ENCODE assay signal across 14 cellular contexts in genomic region chr2:29053680-29054400, GRCh38. TPM values are rescaled to one million over a fixed set of nuclear protein-coding genes. Genes with fewer than 3 reads are reported as not detected.
DNase-seq lines count a peak whose midpoint lies in the region; ATAC-seq, FAIRE-seq and TF ChIP-seq lines count a peak whose summit lies in the region.
"Had no signal": no experiment of that assay in that cellular context is flagged by ENCODE, and none has a peak within 500 bp of the region (broad histone marks: within the 10 kb centered on the region; RNA-seq: fewer than 3 reads in every experiment).

No MANE protein-coding gene starts in this region.

- H3K4me1 ChIP-seq in GM12878 (ENCODE audit: control insufficient read depth, insufficient read depth, low read length) (no peaks in the 10 kb centered on the region), left lung (no peaks in the 10 kb centered on the region)
- H3K4me1 ChIP-seq: spleen had no signal

- in situ Hi-C loops in Caki2 (cut with HindIII; ENCODE audit: low pct_unique_long_range_greater_than_20kb, low sequenced_read_pairs), result no loop called here
- in situ Hi-C loops in GM12878 (cut with MboI), result no loop called here

- TF ChIP-seq CTCF in GM12878 (IDR thresholded peaks at IDR 0.05 in 2 of 3, conservative IDR thresholded peaks at IDR 0.05 in 1 of 3; ENCODE audit: control insufficient read depth in 2 of 3, extremely low read depth in 1 of 3, insufficient read depth in 1 of 3, low read depth in 3 of 3, low read length in 3 of 3) (peak; percentile 24 to 31 (median 25); a peak in 4 of 6 replicates), left lung (IDR thresholded peaks at IDR 0.05) (no peak)

- H3K9ac ChIP-seq in GM12878 (ENCODE audit: control insufficient read depth, insufficient read depth, low read length), result no peak overlapping the region

- no peak overlapping the region for H3K27ac ChIP-seq in GM12878 (ENCODE audit: control insufficient read depth, insufficient read depth)
- no peak overlapping the region for H3K27ac ChIP-seq in left lung

- BruUV-seq in GM12878 (replicated peaks; lab: Mats Ljungman, UMichigan), result no TSS peak

- H3K79me2 ChIP-seq in GM12878 (ENCODE audit: control insufficient read depth, insufficient read depth, low read length), result no peaks in the 10 kb centered on the region

- no peaks in the 10 kb centered on the region for H4K20me1 ChIP-seq in GM12878 (ENCODE audit: control insufficient read depth, insufficient read depth)

- no peak overlapping the region for H2AFZ ChIP-seq in GM12878 (ENCODE audit: control insufficient read depth, low read depth, low read length)

- FAIRE-seq in GM12878 (lab: Jason Lieb, UNC), result no peak

- intact Hi-C loops in GM12878 (cut with micrococcal nuclease; ENCODE audit: unreplicated experiment), result loop anchor here (1.0 kb wide), 1 partner anchor 142 kb away; no protein-coding TSS in a partner anchor
- intact Hi-C loops in left lung (cut with DNase I), result no loop called here

- no peaks in the 10 kb centered on the region for H3K9me3 ChIP-seq in GM12878 (replicated peaks; ENCODE audit: control insufficient read depth, insufficient read depth, low read length)
- no peaks in the 10 kb centered on the region for H3K9me3 ChIP-seq in left lung
- H3K9me3 ChIP-seq: spleen had no signal

- TF ChIP-seq POLR2A in GM12878 (IDR thresholded peaks at IDR 0.05; ENCODE audit: low read depth, low read length), result no peak

- POLR2A ChIA-PET in GM12878 (lab: Charles Lee), result no interaction called here

- H3K9me3 Mint-ChIP-seq in natural killer cell treated with Interleukin-12 subunit alpha and Interleukin-12 subunit beta and Interleukin-15 and Interleukin-18, amount 100 ng/mL, for 72 hours, result no peaks in the 10 kb centered on the region
- H3K9me3 Mint-ChIP-seq: naive thymus-derived CD8-positive, alpha-beta T cell had no signal

- TF ChIP-seq RAD21 in GM12878 (IDR thresholded peaks at IDR 0.05; ENCODE audit: insufficient read depth, low read depth, low read length), result peak; percentile 62

- no peak overlapping the region for H3K4me3 ChIP-seq in GM12878
- no peak overlapping the region for H3K4me3 ChIP-seq in left lung
- H3K4me3 ChIP-seq: spleen had no signal

- H3K36me3 ChIP-seq in GM12878 (ENCODE audit: control insufficient read depth in 2 of 2, insufficient read depth in 2 of 2, low read length in 1 of 2) (no peaks in the 10 kb centered on the region), left lung (no peaks in the 10 kb centered on the region)

- H3K27me3 ChIP-seq in GM12878 (replicated peaks in 1 of 2; ENCODE audit: control insufficient read depth in 2 of 2, insufficient read depth in 2 of 2, low read length in 1 of 2), result peaks cover 0 to 2% of the 10 kb centered on the region in 2 experiments; a peak in 1 of 4 replicates
- no peaks in the 10 kb centered on the region for H3K27me3 ChIP-seq in left lung
- H3K27me3 ChIP-seq: spleen had no signal

- H3K4me2 ChIP-seq in GM12878 (ENCODE audit: control insufficient read depth, insufficient read depth), result no peak overlapping the region

- H3K27me3 Mint-ChIP-seq in natural killer cell treated with Interleukin-12 subunit alpha and Interleukin-12 subunit beta and Interleukin-15 and Interleukin-18, amount 100 ng/mL, for 72 hours, result no peaks in the 10 kb centered on the region

- no peak overlapping the region for H3K4me3 Mint-ChIP-seq in natural killer cell treated with Interleukin-12 subunit alpha and Interleukin-12 subunit beta and Interleukin-15 and Interleukin-18, amount 100 ng/mL, for 72 hours
- H3K4me3 Mint-ChIP-seq: naive thymus-derived CD8-positive, alpha-beta T cell had no signal

- SMC1A ChIA-PET in GM12878 (lab: Charles Lee; ENCODE audit: uncharacterized antibody, unreplicated experiment), result interaction anchor here (0.6 to 1.5 kb wide), 4 partner anchors 10 to 1138 kb away, joined by 3 to 4 read pairs (median 4); no protein-coding TSS in a partner anchor

- H3K27ac Mint-ChIP-seq in natural killer cell treated with Interleukin-12 subunit alpha and Interleukin-12 subunit beta and Interleukin-15 and Interleukin-18, amount 100 ng/mL, for 72 hours, result no peak overlapping the region
- H3K27ac Mint-ChIP-seq: naive thymus-derived CD8-positive, alpha-beta T cell had no signal

- no peak; the same call in 2 of the 3 replicates for ATAC-seq in GM12878
- ATAC-seq in left lung, result peak; percentile 29
- ATAC-seq in HG02678 (IDR thresholded peaks at IDR 0.05; ENCODE audit: unreplicated experiment), result no peak
- ATAC-seq in natural killer cell treated with Interleukin-12 subunit alpha and Interleukin-12 subunit beta and Interleukin-15 and Interleukin-18, amount 100 ng/mL, for 72 hours, result no peak
- ATAC-seq: naive thymus-derived CD8-positive, alpha-beta T cell had no signal

- no peaks in the 10 kb centered on the region for H3K36me3 Mint-ChIP-seq in natural killer cell treated with Interleukin-12 subunit alpha and Interleukin-12 subunit beta and Interleukin-15 and Interleukin-18, amount 100 ng/mL, for 72 hours
- H3K36me3 Mint-ChIP-seq: naive thymus-derived CD8-positive, alpha-beta T cell had no signal

- no peak for TF ChIP-seq EP300 in GM12878 (IDR thresholded peaks at IDR 0.05; ENCODE audit: borderline replicate concordance in 1 of 2, control insufficient read depth in 1 of 2, low read depth in 2 of 2, low read length in 2 of 2)

- 76% methylated on average over 5 of the region's 5 CpGs for WGBS in GM12878 (ENCODE audit: insufficient coverage, insufficient replicate concordance, low lambda C conversion rate, missing lambda C conversion rate)

- no peaks in the 10 kb centered on the region for H3K4me1 Mint-ChIP-seq in natural killer cell treated with Interleukin-12 subunit alpha and Interleukin-12 subunit beta and Interleukin-15 and Interleukin-18, amount 100 ng/mL, for 72 hours (ENCODE audit: low read depth in 2 of 2)

- CTCF ChIA-PET in GM12878 (lab: Yijun Ruan, JAX), result interaction anchor here (2.1 kb wide), 1 partner anchor 10 kb away, joined by 8 read pairs; no protein-coding TSS in a partner anchor

- RAD21 ChIA-PET in GM12878 (lab: Charles Lee; ENCODE audit: unreplicated experiment), result interaction anchor here (0.9 kb wide), 2 partner anchors 60 to 144 kb away, joined by 3 read pairs; no protein-coding TSS in a partner anchor

- DNase-seq in Caki2 (ENCODE audit: low read depth) (peak; percentile 30), HT-29 (ENCODE audit: low spot score) (peak; percentile 51), GM12878 (ENCODE audit: low read depth, low spot score) (no peak), left lung (no peak), NCI-H146 (lab: John Stamatoyannopoulos, UW) (no peak)
- no peak for DNase-seq in central memory CD4-positive, alpha-beta T cell
- no peak for DNase-seq in natural killer cell treated with Interleukin-12 subunit alpha and Interleukin-12 subunit beta and Interleukin-15 and Interleukin-18, amount 100 ng/mL, for 72 hours (ENCODE audit: low spot score)
- DNase-seq: GDM1; naive thymus-derived CD8-positive, alpha-beta T cell; NCI-H1092 treated with DMSO at 0.1 percent for 48 hours; NCI-H526 treated with DMSO at 0.1 percent for 48 hours; spleen had no signal

TF ChIP-seq in GM12878, 131 proteins besides CTCF, POLR2A, EP300 and RAD21 (continues in another document):
- 0 out of 2 replicates have a peak, but pooled peaks have one; percentile 21 for TF ChIP-seq RUNX3 (IDR thresholded peaks at IDR 0.05; ENCODE audit: low read length)
- TF ChIP-seq, protein P1, sequence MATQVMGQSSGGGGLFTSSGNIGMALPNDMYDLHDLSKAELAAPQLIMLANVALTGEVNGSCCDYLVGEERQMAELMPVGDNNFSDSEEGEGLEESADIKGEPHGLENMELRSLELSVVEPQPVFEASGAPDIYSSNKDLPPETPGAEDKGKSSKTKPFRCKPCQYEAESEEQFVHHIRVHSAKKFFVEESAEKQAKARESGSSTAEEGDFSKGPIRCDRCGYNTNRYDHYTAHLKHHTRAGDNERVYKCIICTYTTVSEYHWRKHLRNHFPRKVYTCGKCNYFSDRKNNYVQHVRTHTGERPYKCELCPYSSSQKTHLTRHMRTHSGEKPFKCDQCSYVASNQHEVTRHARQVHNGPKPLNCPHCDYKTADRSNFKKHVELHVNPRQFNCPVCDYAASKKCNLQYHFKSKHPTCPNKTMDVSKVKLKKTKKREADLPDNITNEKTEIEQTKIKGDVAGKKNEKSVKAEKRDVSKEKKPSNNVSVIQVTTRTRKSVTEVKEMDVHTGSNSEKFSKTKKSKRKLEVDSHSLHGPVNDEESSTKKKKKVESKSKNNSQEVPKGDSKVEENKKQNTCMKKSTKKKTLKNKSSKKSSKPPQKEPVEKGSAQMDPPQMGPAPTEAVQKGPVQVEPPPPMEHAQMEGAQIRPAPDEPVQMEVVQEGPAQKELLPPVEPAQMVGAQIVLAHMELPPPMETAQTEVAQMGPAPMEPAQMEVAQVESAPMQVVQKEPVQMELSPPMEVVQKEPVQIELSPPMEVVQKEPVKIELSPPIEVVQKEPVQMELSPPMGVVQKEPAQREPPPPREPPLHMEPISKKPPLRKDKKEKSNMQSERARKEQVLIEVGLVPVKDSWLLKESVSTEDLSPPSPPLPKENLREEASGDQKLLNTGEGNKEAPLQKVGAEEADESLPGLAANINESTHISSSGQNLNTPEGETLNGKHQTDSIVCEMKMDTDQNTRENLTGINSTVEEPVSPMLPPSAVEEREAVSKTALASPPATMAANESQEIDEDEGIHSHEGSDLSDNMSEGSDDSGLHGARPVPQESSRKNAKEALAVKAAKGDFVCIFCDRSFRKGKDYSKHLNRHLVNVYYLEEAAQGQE (IDR thresholded peaks at IDR 0.05; ENCODE audit: low read depth, low read length), result no peak

RNA-seq across cellular contexts. Expression of gene PCARE, which starts 20.5 kb away (rescaled TPM):
- total RNA-seq in Caki2 (2014; rRNA removed; shearing (Covaris generic); ENCODE audit: low replicate concordance), result not detected in 2 replicates
- not detected in 2 replicates for total RNA-seq in HT-29 (2014; rRNA removed; shearing (Covaris generic))
- not detected in 2 replicates for total RNA-seq in GM12878 (2013; cell fraction: nucleolus; rRNA removed)
- total RNA-seq in GM12878 (2014; rRNA removed) (0.05 and 0.06 TPM in 2 replicates), GM12878 (2014; rRNA removed; fragmentation: Illumina TruSeq; extraction: Trizol) (under 0.01 and 0.04 TPM in 2 replicates), GM12878 (2021) (0.03 and 0.08 TPM in 2 replicates), left lung (under 1 TPM; 0.05 to 0.23 TPM)
- polyA plus RNA-seq in GM12878 (2011; ENCODE audit: low read depth), result not detected
- polyA plus RNA-seq in GM12878 (2011; rRNA removed) (not detected in 2 replicates), GM12878 (2014; fragmentation: Illumina TruSeq; extraction: Trizol) (0.02 and 0.06 TPM in 2 replicates), GM12878 (2014; fragmentation: Nextera tagmentation; extraction: Ambion mirVana) (not detected), GM12878 (2014; rRNA removed) (0.08 and 0.09 TPM in 2 replicates), GM12878 (2016; fragmentation: Nextera tagmentation; extraction: Ambion mirVana) (not detected)
- polyA plus RNA-seq in GM12878 (2011; cell fraction: cytosol; rRNA removed), result under 0.01 TPM in 1 of 2 replicates, not detected in the other
- polyA plus RNA-seq in GM12878 (2011; cell fraction: nucleus; rRNA removed), result 0.03 TPM in 1 of 2 replicates, not detected in the other
- polyA plus RNA-seq in GM12878 (2012), result 0.01 TPM in 1 of 2 replicates, not detected in the other
- under 0.01 TPM in 2 replicates for polyA minus RNA-seq in GM12878 (2011; rRNA and poly(A)+ RNA removed)
- polyA minus RNA-seq in GM12878 (2011; cell fraction: cytosol; rRNA and poly(A)+ RNA removed), result not detected in 2 replicates
- not detected in 2 replicates for polyA minus RNA-seq in GM12878 (2011; cell fraction: nucleus; rRNA and poly(A)+ RNA removed)
- total RNA-seq in natural killer cell treated with Interleukin-12 subunit alpha and Interleukin-12 subunit beta and Interleukin-15 and Interleukin-18, amount 100 ng/mL, for 72 hours, result not detected
- total RNA-seq: naive thymus-derived CD8-positive, alpha-beta T cell; spleen had no signal
- polyA plus RNA-seq: BJ; naive thymus-derived CD8-positive, alpha-beta T cell; spleen had no signal

Comparison
In these comparisons a context has a peak if more than half of its experiments do, and no peak if none do; other contexts are left out.
1. DNase-seq: peak in Caki2 (single experiment) and HT-29 (single experiment); none in GM12878 (single experiment), left lung (0 of 2), central memory CD4-positive, alpha-beta T cell (single experiment), natural killer cell treated with Interleukin-12 subunit alpha and Interleukin-12 subunit beta and Interleukin-15 and Interleukin-18, amount 100 ng/mL, for 72 hours (single experiment) and NCI-H146 (single experiment).
2. CTCF ChIP-seq: peak in GM12878 (3 of 3); none in left lung (0 of 2).